In genomic region chr22:23845661-23846469, GRCh38 we compare ENCODE assay signal across 9 cellular contexts. TPM values are rescaled to one million over a fixed set of nuclear protein-coding genes. Genes with fewer than 3 reads are reported as not detected.
DNase-seq lines count a peak whose midpoint lies in the region; ATAC-seq and TF ChIP-seq lines count a peak whose summit lies in the region.
"Had no signal": no experiment of that assay in that cellular context is flagged by ENCODE, and none has a peak within 500 bp of the region (broad histone marks: within the 10 kb centered on the region; RNA-seq: fewer than 3 reads in every experiment).

No MANE protein-coding gene starts in this region.

- no peak overlapping the region for H3K4me2 ChIP-seq in hepatocyte
- H3K4me2 ChIP-seq: A549 had no signal

- H3K27ac ChIP-seq in hepatocyte (peak overlapping the region; percentile 76), transverse colon (peak overlapping the region; percentile 21 to 80 (median 54))
- H3K27ac ChIP-seq: A549, thoracic aorta had no signal

- WGBS in hepatocyte (ENCODE audit: low lambda C conversion rate, missing lambda C conversion rate): 75% methylated on average over 12 of the region's 12 CpGs
- 86 to 87% methylated on average over 2 to 12 of the region's 12 CpGs for WGBS in transverse colon (ENCODE audit: low coverage in 1 of 2), 2 donors

- TF ChIP-seq POLR2A in transverse colon (IDR thresholded peaks at IDR 0.05): no peak

- H3K4me3 ChIP-seq in hepatocyte: no peak overlapping the region
- H3K4me3 ChIP-seq in transverse colon: no peak overlapping the region
- H3K4me3 ChIP-seq: A549, thoracic aorta had no signal

- no peaks in the 10 kb centered on the region for H3K79me2 ChIP-seq in hepatocyte

- H3K9me2 ChIP-seq in hepatocyte (replicated peaks; ENCODE audit: insufficient read depth): no peaks in the 10 kb centered on the region

- TF ChIP-seq EP300 in transverse colon (IDR thresholded peaks at IDR 0.05; ENCODE audit: low read depth): no peak

- no peak overlapping the region for H2AFZ ChIP-seq in hepatocyte

- intact Hi-C loops in Right ventricle myocardium inferior (cut with DNase I): loop anchor here (5.0 kb wide), 4 partner anchors 59 to 324 kb away; partner anchors contain the start of genes CHCHD10 and SMARCB1
- intact Hi-C loops in left cardiac atrium (cut with DNase I): loop anchor here (5.0 to 10.0 kb wide), 3 partner anchors 79 to 304 kb away; partner anchors contain the start of gene CHCHD10 (in 2 of the 2)
- intact Hi-C loops in transverse colon (cut with DNase I; ENCODE audit: low total_unique reads): no loop called here

- ATAC-seq in Right ventricle myocardium inferior (no peak), left cardiac atrium (no peak), GM18868 (IDR thresholded peaks at IDR 0.05; ENCODE audit: unreplicated experiment) (no peak)
- ATAC-seq: A549 had no signal

- in situ Hi-C loops in transverse colon (cut with MboI; ENCODE audit: low pct_ligation_motif_present in 1 of 4, low pct_unique_long_range_greater_than_20kb in 1 of 4, low sequenced_read_pairs in 3 of 4): loop anchor here in 2 of 4 donors (10.0 to 25.0 kb wide), 2 partner anchors 61 to 309 kb away; partner anchors contain the start of gene SMARCB1 (in 2 of the 2)

- no peaks in the 10 kb centered on the region for H4K20me1 ChIP-seq in hepatocyte (ENCODE audit: insufficient read depth, poor library complexity, severe bottlenecking)

- H3K9me3 ChIP-seq in hepatocyte (ENCODE audit: low read depth) (no peaks in the 10 kb centered on the region), transverse colon (no peaks in the 10 kb centered on the region)
- H3K9me3 ChIP-seq: A549, thoracic aorta had no signal

- H3K27me3 ChIP-seq in hepatocyte (no peaks in the 10 kb centered on the region), transverse colon (no peaks in the 10 kb centered on the region)

- TF ChIP-seq CTCF in hepatocyte (IDR thresholded peaks at IDR 0.05; ENCODE audit: poor library complexity) (no peak), transverse colon (IDR thresholded peaks at IDR 0.05) (no peak)

- DNase-seq in Right ventricle myocardium inferior (ENCODE audit: missing footprints): peak; percentile 45
- no peak for DNase-seq in left cardiac atrium
- no peak for DNase-seq in hepatocyte (ENCODE audit: low spot score)
- no peak for DNase-seq in transverse colon
- no peak for DNase-seq in DMS 273 (lab: John Stamatoyannopoulos, UW; ENCODE audit: unreplicated experiment)
- DNase-seq: stimulated activated CD4-positive, alpha-beta T cell treated with anti-CD3 and anti-CD28 coated beads, Interleukin-4, amount 100 ng/mL, for 24 hours had no signal

- peaks cover 34% of the 10 kb centered on the region for H3K4me1 ChIP-seq in hepatocyte (ENCODE audit: insufficient read depth)
- H3K4me1 ChIP-seq in transverse colon: peaks cover 0 to 26% (median 11%) of the 10 kb centered on the region in 4 donors
- H3K4me1 ChIP-seq: A549 had no signal

- H3K36me3 ChIP-seq in hepatocyte (replicated peaks; ENCODE audit: insufficient read depth, low read depth) (no peaks in the 10 kb centered on the region), transverse colon (no peaks in the 10 kb centered on the region)
- H3K36me3 ChIP-seq: thoracic aorta had no signal

RNA-seq across cellular contexts. Expression of gene DERL3, which starts 7.1 kb away (rescaled TPM):
- 3.1 TPM for total RNA-seq in Right ventricle myocardium inferior
- 1 to 10 TPM; 5.8 to 6.5 TPM for total RNA-seq in left cardiac atrium
- 1.6 and 1.8 TPM in 2 replicates for total RNA-seq in hepatocyte
- polyA plus RNA-seq in hepatocyte: 5.1 and 6.1 TPM in 2 replicates
- 10 to 100 TPM in 1 of 4 donors, 1 to 10 TPM in 3; 1.9 to 20.0 (median 3.1) TPM for total RNA-seq in transverse colon

RNA-seq across cellular contexts. Expression of gene SLC2A11, which starts 11.8 kb away (rescaled TPM):
- 20.3 TPM for total RNA-seq in Right ventricle myocardium inferior
- total RNA-seq in left cardiac atrium: 10 to 100 TPM; 15.0 TPM
- total RNA-seq in hepatocyte: 11.6 and 15.0 TPM in 2 replicates
- polyA plus RNA-seq in hepatocyte: 15.0 and 20.9 TPM in 2 replicates
- total RNA-seq in transverse colon: 10 to 100 TPM in 3 of 4 donors, 1 to 10 TPM in 1; 6.0 to 27.4 (median 13.2) TPM

RNA-seq across cellular contexts. Expression of gene MIF, which starts 48.3 kb away (rescaled TPM):
- 272 TPM for total RNA-seq in Right ventricle myocardium inferior
- total RNA-seq in left cardiac atrium: 100 to 1,000 TPM; 292 to 347 TPM
- 240 and 306 TPM in 2 replicates for total RNA-seq in hepatocyte
- 2,070 and 2,177 TPM in 2 replicates for polyA plus RNA-seq in hepatocyte
- total RNA-seq in transverse colon: 100 to 1,000 TPM; 123 to 210 (median 139) TPM

RNA-seq across cellular contexts. Expression of gene SMARCB1, which starts 59.1 kb away (rescaled TPM):
- total RNA-seq in Right ventricle myocardium inferior (52.5 TPM), left cardiac atrium (10 to 100 TPM; 46.6 to 54.8 TPM), hepatocyte (84.3 and 88.2 TPM in 2 replicates), transverse colon (10 to 100 TPM; 33.7 to 61.3 (median 54.7) TPM)
- 103 and 120 TPM in 2 replicates for polyA plus RNA-seq in hepatocyte
